In the genomic region with DNA sequence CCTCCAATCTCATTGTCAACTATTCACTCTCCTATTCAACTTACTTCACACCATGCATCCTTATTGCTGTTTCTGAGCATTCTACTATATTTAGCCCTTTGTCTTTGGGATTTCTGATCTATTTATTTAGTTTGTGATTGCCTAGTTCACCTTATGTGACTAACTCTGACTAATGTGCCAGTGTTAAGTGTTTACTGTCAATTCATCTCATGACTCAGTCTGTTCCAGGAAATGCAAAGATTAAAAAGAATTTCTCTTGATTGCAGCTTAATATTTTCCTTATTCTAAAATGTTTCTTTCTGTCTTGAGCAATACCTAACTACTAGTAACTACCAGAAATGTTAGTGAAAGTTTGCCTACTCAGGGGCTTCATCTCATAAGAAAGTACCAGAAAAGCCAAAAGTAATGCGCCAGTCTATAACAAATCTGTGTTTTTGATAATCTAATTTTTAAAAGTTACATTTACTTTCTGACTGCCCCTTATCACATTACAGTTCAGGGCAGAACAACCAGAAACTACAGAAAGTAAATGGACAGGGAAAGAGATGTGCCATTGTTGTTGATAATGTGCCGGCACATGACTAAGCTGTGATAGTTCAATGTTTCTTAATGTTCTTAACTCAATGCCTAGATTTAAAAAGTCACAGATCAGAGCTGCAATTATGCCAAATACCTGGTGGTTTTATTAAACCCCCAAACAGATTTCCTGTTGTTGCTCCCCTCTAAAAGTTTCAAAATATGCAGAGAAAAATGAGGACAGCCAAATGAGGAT, we compare ENCODE assay signal across 13 cellular contexts.
DNase-seq lines count a peak whose midpoint lies in the region; ATAC-seq and TF ChIP-seq lines count a peak whose summit lies in the region.
"Had no signal": no experiment of that assay in that cellular context is flagged by ENCODE, and none has a peak within 500 bp of the region (broad histone marks: within the 10 kb centered on the region; RNA-seq: fewer than 3 reads in every experiment).

No MANE protein-coding gene starts in this region.

- H3K4me2 ChIP-seq in mesenchymal stem cell (ENCODE audit: low read length, poor library complexity, severe bottlenecking) = no peak overlapping the region

- H3K4me3 Mint-ChIP-seq in chondrocyte (ENCODE audit: unreplicated experiment) = no peak overlapping the region
- H3K4me3 Mint-ChIP-seq in activated naive CD4-positive, alpha-beta T cell treated with anti-CD3 and anti-CD28 coated beads for 36 hours = no peak overlapping the region
- H3K4me3 Mint-ChIP-seq: dendritic cell treated with granulocyte-macrophage colony-stimulating factor and Interleukin-4, amounts not matched to agents 40 ng/mL and 50 ng/mL, for 4 days; T-helper 1 cell treated with Interleukin-12 subunit alpha and Interleukin-12 subunit beta and Interleukin-4 antibody, amounts not matched to agents 30 μg/mL and 1 μg/mL, for 36 hours had no signal

- peaks cover 9% of the 10 kb centered on the region for H3K4me1 Mint-ChIP-seq in chondrocyte (ENCODE audit: low read depth)
- peaks cover 2% of the 10 kb centered on the region for H3K4me1 Mint-ChIP-seq in activated naive CD4-positive, alpha-beta T cell treated with anti-CD3 and anti-CD28 coated beads for 36 hours (ENCODE audit: low read depth)

- intact Hi-C loops in activated naive CD4-positive, alpha-beta T cell treated with anti-CD3 and anti-CD28 coated beads for 36 hours (cut with micrococcal nuclease) = no loop called here

- no peak overlapping the region for H2AFZ ChIP-seq in mesenchymal stem cell (ENCODE audit: low read depth, low read length)

- no peaks in the 10 kb centered on the region for H3K79me1 ChIP-seq in mesenchymal stem cell (replicated peaks; ENCODE audit: low read length, poor library complexity, severe bottlenecking)

- H3K9me3 ChIP-seq in mesenchymal stem cell (ENCODE audit: control insufficient read depth, low read length) = peaks cover 4% of the 10 kb centered on the region

- no peak overlapping the region for H3K14ac ChIP-seq in mesenchymal stem cell (ENCODE audit: low read length in 2 of 2)

- TF ChIP-seq CTCF in AG10803 (conservative IDR thresholded peaks at IDR 0.05; ENCODE audit: low read length) (no peak), chondrocyte (IDR thresholded peaks at IDR 0.05) (no peak)

- no peaks in the 10 kb centered on the region for H3K4me1 ChIP-seq in mesenchymal stem cell (ENCODE audit: control insufficient read depth, insufficient read depth, low read depth, low read length)

- H3K9me3 Mint-ChIP-seq in chondrocyte (ENCODE audit: low read depth) = peaks cover 13% of the 10 kb centered on the region
- H3K9me3 Mint-ChIP-seq in activated naive CD4-positive, alpha-beta T cell treated with anti-CD3 and anti-CD28 coated beads for 36 hours = peaks cover 3% of the 10 kb centered on the region

- H3K36me3 ChIP-seq in mesenchymal stem cell (ENCODE audit: control insufficient read depth in 1 of 2, insufficient read depth in 2 of 2, low read depth in 1 of 2, low read length in 2 of 2) = peaks cover 0 to 3% of the 10 kb centered on the region in 2 experiments

- WGBS in mesenchymal stem cell = no CpG with 5 or more reads among the region's 2 CpGs

- H4K8ac ChIP-seq in mesenchymal stem cell (ENCODE audit: low read length) = no peak overlapping the region

- peak overlapping the region; percentile 10 for H3K27ac Mint-ChIP-seq in chondrocyte (ENCODE audit: unreplicated experiment)
- no peak overlapping the region for H3K27ac Mint-ChIP-seq in activated naive CD4-positive, alpha-beta T cell treated with anti-CD3 and anti-CD28 coated beads for 36 hours
- H3K27ac Mint-ChIP-seq: dendritic cell treated with granulocyte-macrophage colony-stimulating factor and Interleukin-4, amounts not matched to agents 40 ng/mL and 50 ng/mL, for 4 days; T-helper 1 cell treated with Interleukin-12 subunit alpha and Interleukin-12 subunit beta and Interleukin-4 antibody, amounts not matched to agents 30 μg/mL and 1 μg/mL, for 36 hours had no signal

- no peak overlapping the region for H3K23ac ChIP-seq in mesenchymal stem cell (ENCODE audit: low read length in 2 of 2)

- DNase-seq in AG10803 (ENCODE audit: low read depth) (peak; percentile 77), HS-5 (ENCODE audit: low read depth) (peak; percentile 71), chondrocyte (ENCODE audit: low spot score) (no peak), mesenchymal stem cell (peak; percentile 71), ecto neural progenitor cell (ENCODE audit: low spot score) (no peak), NCI-H524 (lab: John Stamatoyannopoulos, UW) (no peak)
- DNase-seq in activated naive CD4-positive, alpha-beta T cell treated with anti-CD3 and anti-CD28 coated beads for 36 hours = no peak
- DNase-seq: DMS79 treated with DMSO at 0.1 percent for 48 hours, NCI-H2227 treated with DMSO at 0.1 percent for 48 hours, right cardiac atrium had no signal

- CTCF ChIA-PET in activated naive CD4-positive, alpha-beta T cell treated with anti-CD3 and anti-CD28 coated beads for 36 hours (lab: Charles Lee) = interaction anchor here (0.6 to 0.8 kb wide), 2 partner anchors 139 to 308 kb away, joined by 3 read pairs; no protein-coding TSS in a partner anchor

- no peak overlapping the region for H2AK5ac ChIP-seq in mesenchymal stem cell (ENCODE audit: low read length, severe bottlenecking)

- no peak overlapping the region for H3K27ac ChIP-seq in mesenchymal stem cell (ENCODE audit: low read length, poor library complexity, severe bottlenecking)

- no peak overlapping the region for H2BK12ac ChIP-seq in mesenchymal stem cell (ENCODE audit: low read length in 2 of 2)

- H3K36me3 Mint-ChIP-seq in chondrocyte (ENCODE audit: low read depth) = peaks cover 3% of the 10 kb centered on the region
- peaks cover 44% of the 10 kb centered on the region for H3K36me3 Mint-ChIP-seq in activated naive CD4-positive, alpha-beta T cell treated with anti-CD3 and anti-CD28 coated beads for 36 hours (ENCODE audit: low read depth)

- no peak overlapping the region for H2BK15ac ChIP-seq in mesenchymal stem cell (ENCODE audit: low read depth, poor library complexity, severe bottlenecking)

- no peak overlapping the region for H3K18ac ChIP-seq in mesenchymal stem cell (ENCODE audit: low read depth in 1 of 2, low read length in 2 of 2)

- no peak overlapping the region for H2BK120ac ChIP-seq in mesenchymal stem cell (ENCODE audit: low read depth, low read length)

- H4K91ac ChIP-seq in mesenchymal stem cell (ENCODE audit: low read length) = no peak overlapping the region

- no peak for ATAC-seq in HG02938 (IDR thresholded peaks at IDR 0.05; ENCODE audit: unreplicated experiment)
- ATAC-seq: right cardiac atrium had no signal

- peak overlapping the region; percentile 76 for H3K9ac ChIP-seq in mesenchymal stem cell (ENCODE audit: low read length)

- H3K27me3 Mint-ChIP-seq in chondrocyte (ENCODE audit: low read depth) = no peaks in the 10 kb centered on the region
- no peaks in the 10 kb centered on the region for H3K27me3 Mint-ChIP-seq in activated naive CD4-positive, alpha-beta T cell treated with anti-CD3 and anti-CD28 coated beads for 36 hours (ENCODE audit: low read depth)
- H3K27me3 Mint-ChIP-seq: dendritic cell treated with granulocyte-macrophage colony-stimulating factor and Interleukin-4, amounts not matched to agents 40 ng/mL and 50 ng/mL, for 4 days had no signal

- no peaks in the 10 kb centered on the region for H3K27me3 ChIP-seq in mesenchymal stem cell (ENCODE audit: control insufficient read depth in 1 of 2, insufficient read depth in 1 of 2, low read length in 2 of 2)

- no peak overlapping the region for H3K4ac ChIP-seq in mesenchymal stem cell (ENCODE audit: low read depth in 1 of 2, low read length in 2 of 2)

- H2BK5ac ChIP-seq in mesenchymal stem cell (ENCODE audit: low read depth, low read length, poor library complexity, severe bottlenecking) = no peak overlapping the region

- H3K4me3 ChIP-seq in AG10803 (ENCODE audit: low read length) (no peak overlapping the region), mesenchymal stem cell (ENCODE audit: insufficient read depth in 1 of 2, low read depth in 1 of 2, low read length in 2 of 2) (no peak overlapping the region)

Comparison
In these comparisons a context has a peak if more than half of its experiments do, and no peak if none do; other contexts are left out.
1. DNase-seq: peak in AG10803 (single experiment), HS-5 (single experiment) and mesenchymal stem cell (single experiment); none in chondrocyte (single experiment), ecto neural progenitor cell (single experiment), NCI-H524 (0 of 2) and activated naive CD4-positive, alpha-beta T cell treated with anti-CD3 and anti-CD28 coated beads for 36 hours (single experiment).